ENCODE assay signal across 24 cellular contexts in the genomic region with DNA sequence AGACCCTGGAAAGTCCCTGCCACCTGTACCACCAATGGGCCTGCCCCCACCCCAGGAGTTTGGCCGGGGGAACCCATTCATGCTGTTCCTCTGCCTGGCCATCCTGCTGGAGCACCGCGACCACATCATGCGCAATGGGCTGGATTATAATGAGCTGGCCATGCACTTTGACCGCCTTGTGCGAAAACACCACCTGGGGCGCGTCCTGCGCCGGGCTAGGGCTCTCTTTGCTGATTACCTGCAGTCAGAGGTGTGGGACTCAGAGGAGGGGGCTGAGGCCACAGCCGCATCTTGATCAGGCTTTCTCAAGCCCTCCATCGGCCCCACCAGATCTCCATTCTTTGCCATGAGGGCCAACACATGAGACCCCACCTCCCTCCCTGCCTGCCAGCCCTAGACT. TPM values are rescaled to one million over a fixed set of nuclear protein-coding genes. Genes with fewer than 3 reads are reported as not detected.
A peak's percentile ranks its signal among the peaks of the same experiment; 100 is the strongest.
DNase-seq lines count a peak whose midpoint lies in the region; ATAC-seq, FAIRE-seq and TF ChIP-seq lines count a peak whose summit lies in the region.
"Had no signal": no experiment of that assay in that cellular context is flagged by ENCODE, and none has a peak within 500 bp of the region (broad histone marks: within the 10 kb centered on the region; RNA-seq: fewer than 3 reads in every experiment).

No MANE protein-coding gene starts in this region.

- DNase-seq in activated CD4-positive, alpha-beta T cell treated with anti-CD3 and anti-CD28 coated beads, Interleukin-2, amount 10 ng/mL, durations not matched to agents 7 days and 5 days = no peak
- no peak for DNase-seq in activated CD4-positive, alpha-beta T cell treated with anti-CD3 and anti-CD28 coated beads, Interleukin-2, amount 50 U/mL, for 48 hours
- peak; percentile 13 for DNase-seq in H7
- no peak for DNase-seq in endothelial cell of umbilical vein (ENCODE audit: low read depth, low spot score)
- DNase-seq in DMS53 (lab: John Stamatoyannopoulos, UW) = no peak
- no peak for DNase-seq in stimulated activated CD4-positive, alpha-beta T cell treated with anti-CD3 and anti-CD28 coated beads, Interleukin-2, amount 100 ng/mL, for 48 hours
- DNase-seq: Caco-2; CD4-positive, CD25-positive, alpha-beta regulatory T cell; CD8-positive, alpha-beta T cell; DMS153; DMS79; EL; GDM1; GOT3; HCEC 1CT had no signal

- no peaks in the 10 kb centered on the region for H3K79me2 ChIP-seq in endothelial cell of umbilical vein (ENCODE audit: control insufficient read depth, insufficient read depth, low read length)

- no peak for TF ChIP-seq POLR2A in endothelial cell of umbilical vein (IDR thresholded peaks at IDR 0.05; ENCODE audit: low read depth, low read length)

- H3K27me3 ChIP-seq in H7 (ENCODE audit: control insufficient read depth, insufficient read depth, low read length) (no peaks in the 10 kb centered on the region), endothelial cell of umbilical vein (ENCODE audit: control insufficient read depth in 2 of 2, insufficient read depth in 2 of 2, low read length in 2 of 2) (no peaks in the 10 kb centered on the region)

- H3K9me3 ChIP-seq in endothelial cell of umbilical vein (replicated peaks; ENCODE audit: control insufficient read depth, insufficient read depth, low read length) = no peaks in the 10 kb centered on the region
- H3K9me3 ChIP-seq: BLaER1, Caco-2 had no signal

- no peak for FAIRE-seq in endothelial cell of umbilical vein (lab: Jason Lieb, UNC)
- FAIRE-seq: A204.1, GM12878, GM18507, H54 had no signal

- peaks cover 2% of the 10 kb centered on the region for H3K4me1 ChIP-seq in endothelial cell of umbilical vein (ENCODE audit: control insufficient read depth, extremely low read depth, insufficient read depth, low read length)
- H3K4me1 ChIP-seq: BLaER1, Caco-2 had no signal

- no peak overlapping the region for H3K4me3 ChIP-seq in H7 (ENCODE audit: insufficient read depth, low read depth, low read length)
- H3K4me3 ChIP-seq in endothelial cell of umbilical vein (replicated peaks in 1 of 3; ENCODE audit: insufficient read depth in 1 of 3, low read depth in 1 of 3, low read length in 3 of 3) = no peak overlapping the region
- H3K4me3 ChIP-seq: BLaER1, GM12878 had no signal

- POLR2A ChIA-PET in activated CD4-positive, alpha-beta T cell treated with anti-CD3 and anti-CD28 coated beads, Interleukin-2, amount 10 ng/mL, durations not matched to agents 7 days and 5 days (lab: Charles Lee) = no interaction called here
- POLR2A ChIA-PET in endothelial cell of umbilical vein (lab: Charles Lee) = no interaction called here

- H3K4me3 Mint-ChIP-seq in activated CD4-positive, alpha-beta T cell treated with anti-CD3 and anti-CD28 coated beads, Interleukin-2, amount 10 ng/mL, durations not matched to agents 7 days and 5 days = no peak overlapping the region
- no peak overlapping the region for H3K4me3 Mint-ChIP-seq in stimulated activated memory B cell treated with anti-CD40 and anti-IgM and Interleukin-4, amounts not matched to agents 10 μg/mL and 1 μg/mL and 100 μg/mL, for 72 hours
- H3K4me3 Mint-ChIP-seq: B cell; CD8-positive, alpha-beta T cell had no signal

- H3K9ac ChIP-seq in endothelial cell of umbilical vein (replicated peaks; ENCODE audit: extremely low read depth, insufficient read depth, low read length) = no peak overlapping the region
- H3K9ac ChIP-seq: BLaER1 had no signal

- no peaks in the 10 kb centered on the region for H3K27me3 Mint-ChIP-seq in activated CD4-positive, alpha-beta T cell treated with anti-CD3 and anti-CD28 coated beads, Interleukin-2, amount 10 ng/mL, durations not matched to agents 7 days and 5 days
- H3K27me3 Mint-ChIP-seq in stimulated activated memory B cell treated with anti-CD40 and anti-IgM and Interleukin-4, amounts not matched to agents 10 μg/mL and 1 μg/mL and 100 μg/mL, for 72 hours = no peaks in the 10 kb centered on the region
- H3K27me3 Mint-ChIP-seq: B cell; CD4-positive, CD25-positive, alpha-beta regulatory T cell had no signal

- H4K20me1 ChIP-seq in endothelial cell of umbilical vein (replicated peaks; ENCODE audit: control insufficient read depth, extremely low read depth, insufficient read depth, low read length) = no peaks in the 10 kb centered on the region

- H3K27ac Mint-ChIP-seq in activated CD4-positive, alpha-beta T cell treated with anti-CD3 and anti-CD28 coated beads, Interleukin-2, amount 10 ng/mL, durations not matched to agents 7 days and 5 days = peak overlapping the region; percentile 50
- H3K27ac Mint-ChIP-seq in stimulated activated memory B cell treated with anti-CD40 and anti-IgM and Interleukin-4, amounts not matched to agents 10 μg/mL and 1 μg/mL and 100 μg/mL, for 72 hours = peak overlapping the region; percentile 32
- H3K27ac Mint-ChIP-seq: B cell; CD8-positive, alpha-beta T cell had no signal

- BruUV-seq in endothelial cell of umbilical vein (replicated peaks; lab: Mats Ljungman, UMichigan) = TSS peak; percentile 18

- H3K4me1 Mint-ChIP-seq in activated CD4-positive, alpha-beta T cell treated with anti-CD3 and anti-CD28 coated beads, Interleukin-2, amount 10 ng/mL, durations not matched to agents 7 days and 5 days = no peaks in the 10 kb centered on the region
- H3K4me1 Mint-ChIP-seq in stimulated activated memory B cell treated with anti-CD40 and anti-IgM and Interleukin-4, amounts not matched to agents 10 μg/mL and 1 μg/mL and 100 μg/mL, for 72 hours = no peaks in the 10 kb centered on the region
- H3K4me1 Mint-ChIP-seq: B cell; CD4-positive, CD25-positive, alpha-beta regulatory T cell had no signal

- H3K4me2 ChIP-seq in endothelial cell of umbilical vein (ENCODE audit: insufficient read depth, low read length) = no peak overlapping the region
- H3K4me2 ChIP-seq: BLaER1 had no signal

- intact Hi-C loops in endothelial cell of umbilical vein (cut with micrococcal nuclease) = no loop called here

- H3K36me3 Mint-ChIP-seq in activated CD4-positive, alpha-beta T cell treated with anti-CD3 and anti-CD28 coated beads, Interleukin-2, amount 10 ng/mL, durations not matched to agents 7 days and 5 days (ENCODE audit: low read depth) = peaks cover 8% of the 10 kb centered on the region
- peaks cover 21% of the 10 kb centered on the region for H3K36me3 Mint-ChIP-seq in stimulated activated memory B cell treated with anti-CD40 and anti-IgM and Interleukin-4, amounts not matched to agents 10 μg/mL and 1 μg/mL and 100 μg/mL, for 72 hours

- H3K36me3 ChIP-seq in H7 (replicated peaks; ENCODE audit: control insufficient read depth, insufficient read depth, low read length) (peaks cover 1% of the 10 kb centered on the region; the same call in 1 of the 2 replicates), endothelial cell of umbilical vein (ENCODE audit: control insufficient read depth in 2 of 2, extremely low read depth in 1 of 2, insufficient read depth in 2 of 2, low read length in 2 of 2) (peaks cover 0 to 7% of the 10 kb centered on the region in 2 experiments)

- no peak for TF ChIP-seq CTCF in endothelial cell of umbilical vein (IDR thresholded peaks at IDR 0.05; ENCODE audit: extremely low read depth in 1 of 2, insufficient read depth in 1 of 2, low read depth in 1 of 2, low read length in 2 of 2)

- no peak overlapping the region for H3K27ac ChIP-seq in endothelial cell of umbilical vein (ENCODE audit: insufficient read depth, low read depth, low read length)
- H3K27ac ChIP-seq: 22Rv1, BLaER1, C4-2B had no signal

- no peak overlapping the region for H2AFZ ChIP-seq in endothelial cell of umbilical vein (ENCODE audit: low read depth, low read length)

- no peaks in the 10 kb centered on the region for H3K9me1 ChIP-seq in endothelial cell of umbilical vein (replicated peaks; ENCODE audit: control insufficient read depth, extremely low read depth, insufficient read depth, low read length)

- ATAC-seq in stimulated activated memory B cell treated with anti-CD40 and anti-IgM and Interleukin-4, amounts not matched to agents 10 μg/mL and 1 μg/mL and 100 μg/mL, for 72 hours = no peak
- ATAC-seq: CD8-positive, alpha-beta T cell; GM12878 had no signal

- CTCF ChIA-PET in activated CD4-positive, alpha-beta T cell treated with anti-CD3 and anti-CD28 coated beads, Interleukin-2, amount 10 ng/mL, durations not matched to agents 7 days and 5 days (lab: Charles Lee) = no interaction called here
- CTCF ChIA-PET in endothelial cell of umbilical vein (lab: Charles Lee) = no interaction called here

- no peaks in the 10 kb centered on the region for H3K9me3 Mint-ChIP-seq in activated CD4-positive, alpha-beta T cell treated with anti-CD3 and anti-CD28 coated beads, Interleukin-2, amount 10 ng/mL, durations not matched to agents 7 days and 5 days
- H3K9me3 Mint-ChIP-seq in stimulated activated memory B cell treated with anti-CD40 and anti-IgM and Interleukin-4, amounts not matched to agents 10 μg/mL and 1 μg/mL and 100 μg/mL, for 72 hours = no peaks in the 10 kb centered on the region
- H3K9me3 Mint-ChIP-seq: CD4-positive, CD25-positive, alpha-beta regulatory T cell; CD8-positive, alpha-beta T cell had no signal

- dilution Hi-C loops in endothelial cell of umbilical vein (cut with MboI; ENCODE audit: extremely low pct_ligation_motif_present, low sequenced_read_pairs) = no loop called here

RNA-seq across cellular contexts. Expression of a gene that starts 13.6 kb away (rescaled TPM):
- 100 to 1,000 TPM; 270 to 289 TPM for total RNA-seq in activated CD4-positive, alpha-beta T cell treated with anti-CD3 and anti-CD28 coated beads, Interleukin-2, amount 10 ng/mL, durations not matched to agents 7 days and 5 days
- total RNA-seq in H7 (2014; rRNA removed; shearing (Covaris generic)) = 112 and 116 TPM in 2 replicates
- total RNA-seq in endothelial cell of umbilical vein = 477 and 485 TPM in 2 replicates
- 223 and 313 TPM in 2 replicates for polyA plus RNA-seq in endothelial cell of umbilical vein
- polyA plus RNA-seq in endothelial cell of umbilical vein (2011; cell fraction: cytosol; rRNA removed) = 303 and 312 TPM in 2 replicates
- 286 and 354 TPM in 2 replicates for polyA plus RNA-seq in endothelial cell of umbilical vein (2011; cell fraction: nucleus; rRNA removed)
- 410 and 537 TPM in 2 replicates for polyA plus RNA-seq in endothelial cell of umbilical vein (2012)
- polyA minus RNA-seq in endothelial cell of umbilical vein = 621 and 636 TPM in 2 replicates
- 58.7 TPM for polyA minus RNA-seq in endothelial cell of umbilical vein (2011; cell fraction: cytosol; rRNA and poly(A)+ RNA removed)
- polyA minus RNA-seq in endothelial cell of umbilical vein (2011; cell fraction: nucleus; rRNA and poly(A)+ RNA removed) = 149 and 176 TPM in 2 replicates

RNA-seq across cellular contexts. Expression of a gene that starts 21.2 kb away (rescaled TPM):
- 10 to 100 TPM; 19.5 to 20.4 TPM for total RNA-seq in activated CD4-positive, alpha-beta T cell treated with anti-CD3 and anti-CD28 coated beads, Interleukin-2, amount 10 ng/mL, durations not matched to agents 7 days and 5 days
- total RNA-seq in H7 (2014; rRNA removed; shearing (Covaris generic)) = 4.0 and 6.5 TPM in 2 replicates
- 14.4 and 16.3 TPM in 2 replicates for total RNA-seq in endothelial cell of umbilical vein
- 16.0 and 18.3 TPM in 2 replicates for polyA plus RNA-seq in endothelial cell of umbilical vein
- 13.4 and 14.7 TPM in 2 replicates for polyA plus RNA-seq in endothelial cell of umbilical vein (2011; cell fraction: cytosol; rRNA removed)
- polyA plus RNA-seq in endothelial cell of umbilical vein (2011; cell fraction: nucleus; rRNA removed) = 16.8 and 20.6 TPM in 2 replicates
- polyA plus RNA-seq in endothelial cell of umbilical vein (2012) = 13.8 and 15.9 TPM in 2 replicates
- 13.4 and 15.8 TPM in 2 replicates for polyA minus RNA-seq in endothelial cell of umbilical vein
- polyA minus RNA-seq in endothelial cell of umbilical vein (2011; cell fraction: cytosol; rRNA and poly(A)+ RNA removed) = 6.5 TPM
- polyA minus RNA-seq in endothelial cell of umbilical vein (2011; cell fraction: nucleus; rRNA and poly(A)+ RNA removed) = 5.1 and 10.2 TPM in 2 replicates

RNA-seq across cellular contexts. Expression of a gene that starts 36.6 kb away (rescaled TPM):
- total RNA-seq in activated CD4-positive, alpha-beta T cell treated with anti-CD3 and anti-CD28 coated beads, Interleukin-2, amount 10 ng/mL, durations not matched to agents 7 days and 5 days = 10 to 100 TPM; 37.8 to 44.5 TPM
- 24.3 and 55.1 TPM in 2 replicates for total RNA-seq in H7 (2014; rRNA removed; shearing (Covaris generic))
- total RNA-seq in endothelial cell of umbilical vein = 85.0 and 96.1 TPM in 2 replicates
- polyA plus RNA-seq in endothelial cell of umbilical vein = 169 and 253 TPM in 2 replicates
- 129 and 136 TPM in 2 replicates for polyA plus RNA-seq in endothelial cell of umbilical vein (2011; cell fraction: cytosol; rRNA removed)
- 259 and 399 TPM in 2 replicates for polyA plus RNA-seq in endothelial cell of umbilical vein (2011; cell fraction: nucleus; rRNA removed)
- 112 and 137 TPM in 2 replicates for polyA plus RNA-seq in endothelial cell of umbilical vein (2012)
- polyA minus RNA-seq in endothelial cell of umbilical vein = 77.3 and 118 TPM in 2 replicates
- polyA minus RNA-seq in endothelial cell of umbilical vein (2011; cell fraction: cytosol; rRNA and poly(A)+ RNA removed) = 75.6 TPM
- 53.4 and 65.0 TPM in 2 replicates for polyA minus RNA-seq in endothelial cell of umbilical vein (2011; cell fraction: nucleus; rRNA and poly(A)+ RNA removed)

RNA-seq across cellular contexts. Expression of a gene that starts 39.1 kb away (rescaled TPM):
- 100 to 1,000 TPM; 246 to 251 TPM for total RNA-seq in activated CD4-positive, alpha-beta T cell treated with anti-CD3 and anti-CD28 coated beads, Interleukin-2, amount 10 ng/mL, durations not matched to agents 7 days and 5 days
- 158 and 159 TPM in 2 replicates for total RNA-seq in H7 (2014; rRNA removed; shearing (Covaris generic))
- 102 and 114 TPM in 2 replicates for total RNA-seq in endothelial cell of umbilical vein
- polyA plus RNA-seq in endothelial cell of umbilical vein = 178 and 183 TPM in 2 replicates
- 102 and 113 TPM in 2 replicates for polyA plus RNA-seq in endothelial cell of umbilical vein (2011; cell fraction: cytosol; rRNA removed)
- 62.3 and 69.1 TPM in 2 replicates for polyA plus RNA-seq in endothelial cell of umbilical vein (2011; cell fraction: nucleus; rRNA removed)
- 53.8 and 74.0 TPM in 2 replicates for polyA plus RNA-seq in endothelial cell of umbilical vein (2012)
- 154 and 168 TPM in 2 replicates for polyA minus RNA-seq in endothelial cell of umbilical vein
- 292 TPM for polyA minus RNA-seq in endothelial cell of umbilical vein (2011; cell fraction: cytosol; rRNA and poly(A)+ RNA removed)
- 15.5 and 18.6 TPM in 2 replicates for polyA minus RNA-seq in endothelial cell of umbilical vein (2011; cell fraction: nucleus; rRNA and poly(A)+ RNA removed)

RNA-seq across cellular contexts. Expression of a gene that starts 51.9 kb away (rescaled TPM):
- 10 to 100 TPM; 12.5 to 13.3 TPM for total RNA-seq in activated CD4-positive, alpha-beta T cell treated with anti-CD3 and anti-CD28 coated beads, Interleukin-2, amount 10 ng/mL, durations not matched to agents 7 days and 5 days
- total RNA-seq in H7 (2014; rRNA removed; shearing (Covaris generic)) = 22.8 and 23.8 TPM in 2 replicates
- 7.6 and 12.0 TPM in 2 replicates for total RNA-seq in endothelial cell of umbilical vein
- polyA plus RNA-seq in endothelial cell of umbilical vein = 20.9 and 21.0 TPM in 2 replicates
- polyA plus RNA-seq in endothelial cell of umbilical vein (2011; cell fraction: cytosol; rRNA removed) = 11.6 and 13.7 TPM in 2 replicates
- polyA plus RNA-seq in endothelial cell of umbilical vein (2011; cell fraction: nucleus; rRNA removed) = 23.1 and 23.8 TPM in 2 replicates
- 8.5 and 10.6 TPM in 2 replicates for polyA plus RNA-seq in endothelial cell of umbilical vein (2012)
- polyA minus RNA-seq in endothelial cell of umbilical vein = 15.3 and 19.9 TPM in 2 replicates
- 6.0 TPM for polyA minus RNA-seq in endothelial cell of umbilical vein (2011; cell fraction: cytosol; rRNA and poly(A)+ RNA removed)
- 9.2 and 10.5 TPM in 2 replicates for polyA minus RNA-seq in endothelial cell of umbilical vein (2011; cell fraction: nucleus; rRNA and poly(A)+ RNA removed)
